Comparison of ENCODE assay signal across 10 cellular contexts in genomic region chr16:29814592-29814991, GRCh38. TPM values are rescaled to one million over a fixed set of nuclear protein-coding genes. Genes with fewer than 3 reads are reported as not detected.
DNase-seq lines count a peak whose midpoint lies in the region; ATAC-seq and TF ChIP-seq lines count a peak whose summit lies in the region.
"Had no signal": no experiment of that assay in that cellular context is flagged by ENCODE, and none has a peak within 500 bp of the region (broad histone marks: within the 10 kb centered on the region; RNA-seq: fewer than 3 reads in every experiment).

No MANE protein-coding gene starts in this region.

- H2AFZ ChIP-seq in ACC112 (ENCODE audit: low read length, unreplicated experiment): no peak overlapping the region

- H3K36me3 ChIP-seq in ACC112 (ENCODE audit: insufficient read depth, low read length) (no peaks in the 10 kb centered on the region), HUES48 (ENCODE audit: control insufficient read depth, insufficient read depth, low read length) (peaks cover 27% of the 10 kb centered on the region)

- peaks cover 22% of the 10 kb centered on the region for H3K79me2 ChIP-seq in ACC112 (ENCODE audit: control insufficient read depth, insufficient read depth, low read length, unreplicated experiment)

- H3K4me3 ChIP-seq in ACC112 (ENCODE audit: low read depth, low read length) (peak overlapping the region; percentile 87; the same call in 1 of the 2 replicates), HUES48 (ENCODE audit: low read depth, low read length) (peak overlapping the region; percentile 89; the same call in 1 of the 2 replicates)

- peaks cover 0 to 2% of the 10 kb centered on the region in 2 donors for H3K27me3 Mint-ChIP-seq in natural killer cell (ENCODE audit: low read depth in 2 of 2)

- H3K36me3 Mint-ChIP-seq in natural killer cell: peaks cover 5% of the 10 kb centered on the region

- TF ChIP-seq CTCF in natural killer cell (IDR thresholded peaks at IDR 0.05): no peak

- H3K4me1 Mint-ChIP-seq in natural killer cell: peaks cover 51 to 77% of the 10 kb centered on the region in 2 donors

- H3K27me3 ChIP-seq in ACC112 (ENCODE audit: insufficient read depth, low read length) (no peaks in the 10 kb centered on the region), HUES48 (ENCODE audit: control insufficient read depth, insufficient read depth, low read length) (no peaks in the 10 kb centered on the region)

- H3K27ac Mint-ChIP-seq in natural killer cell: peak overlapping the region; percentile 94 to 98

- intact Hi-C loops in natural killer cell (cut with micrococcal nuclease): no loop called here

- H3K4me3 Mint-ChIP-seq in natural killer cell: peak overlapping the region; percentile 99

- no peaks in the 10 kb centered on the region for H3K9me3 Mint-ChIP-seq in natural killer cell

- ATAC-seq in natural killer cell (no peak), HG02852 (IDR thresholded peaks at IDR 0.05; ENCODE audit: unreplicated experiment) (no peak)

- no peak overlapping the region for H3K9ac ChIP-seq in HUES48 (ENCODE audit: low read depth, low read length)

- DNase-seq in cerebellar cortex (ENCODE audit: low spot score) (peak; percentile 52), natural killer cell (no peak), superior temporal gyrus (ENCODE audit: extremely low spot score) (no peak), EL (no peak), NCI-H1417 treated with DMSO at 0.1 percent for 48 hours (lab: John Stamatoyannopoulos, UW) (no peak)
- DNase-seq: activated CD4-positive, alpha-beta T cell treated with anti-CD3 and anti-CD28 coated beads for 4 hours; NCI-H226 had no signal

- no peaks in the 10 kb centered on the region for H3K9me3 ChIP-seq in HUES48 (ENCODE audit: control insufficient read depth, insufficient read depth, low read length)

- H3K27ac ChIP-seq in ACC112 (ENCODE audit: low read depth, low read length): no peak overlapping the region
- peak overlapping the region; percentile 65 for H3K27ac ChIP-seq in HUES48 (ENCODE audit: low read depth, low read length)

- H3K4me1 ChIP-seq in ACC112 (ENCODE audit: control insufficient read depth, insufficient read depth, low read length, unreplicated experiment) (peaks cover 35% of the 10 kb centered on the region), HUES48 (ENCODE audit: control insufficient read depth, insufficient read depth, low read length) (peaks cover 36% of the 10 kb centered on the region)

RNA-seq across cellular contexts. Expression of gene PAGR1, which starts 1.4 kb away (rescaled TPM):
- total RNA-seq in natural killer cell: 10 to 100 TPM in 2 of 3 donors, 1 to 10 TPM in 1; 8.9 to 16.2 (median 13.4) TPM

RNA-seq across cellular contexts. Expression of gene PRRT2, which starts 2.6 kb away (rescaled TPM):
- 1 to 10 TPM in 1 of 3 donors, under 1 TPM in 2; 0.70 to 1.4 (median 0.91) TPM for total RNA-seq in natural killer cell

RNA-seq across cellular contexts. Expression of gene MVP, which starts 5.7 kb away (rescaled TPM):
- 100 to 1,000 TPM; 154 to 168 (median 163) TPM for total RNA-seq in natural killer cell

RNA-seq across cellular contexts. Expression of gene MAZ, which starts 8.3 kb away (rescaled TPM):
- total RNA-seq in natural killer cell: 100 to 1,000 TPM; 234 to 265 (median 252) TPM

RNA-seq across cellular contexts. Expression of gene KIF22, which starts 24.0 kb away (rescaled TPM):
- 10 to 100 TPM; 73.4 to 96.0 (median 86.5) TPM for total RNA-seq in natural killer cell
